ENCODE assay signal across 10 cellular contexts in genomic region chr7:35253182-35253679, GRCh38. TPM values are rescaled to one million over a fixed set of nuclear protein-coding genes. Genes with fewer than 3 reads are reported as not detected.
DNase-seq lines count a peak whose midpoint lies in the region; ATAC-seq, FAIRE-seq and TF ChIP-seq lines count a peak whose summit lies in the region.
"Had no signal": no experiment of that assay in that cellular context is flagged by ENCODE, and none has a peak within 500 bp of the region (broad histone marks: within the 10 kb centered on the region; RNA-seq: fewer than 3 reads in every experiment).

No MANE protein-coding gene starts in this region.

- no peak overlapping the region for H3K23ac ChIP-seq in trophoblast cell (ENCODE audit: low read length)

- TF ChIP-seq POLR2A in Peyer's patch (IDR thresholded peaks at IDR 0.05) = no peak

- H4K12ac ChIP-seq in trophoblast cell (ENCODE audit: low read depth, low read length) = peak overlapping the region; percentile 6

- H3K14ac ChIP-seq in trophoblast cell (ENCODE audit: low read length) = peak overlapping the region; percentile 26

- H2BK12ac ChIP-seq in trophoblast cell (ENCODE audit: low read length) = peak overlapping the region; percentile 33

- H3K79me1 ChIP-seq in trophoblast cell (ENCODE audit: low read length) = peaks cover 11% of the 10 kb centered on the region

- peak overlapping the region; percentile 88 for H3K4me2 ChIP-seq in trophoblast cell (ENCODE audit: low read length)

- peak overlapping the region; percentile 77 for H2AFZ ChIP-seq in trophoblast cell (ENCODE audit: insufficient read depth, low read length, poor library complexity)

- H3K36me3 ChIP-seq in Peyer's patch = no peaks in the 10 kb centered on the region
- H3K36me3 ChIP-seq in trophoblast cell (ENCODE audit: control insufficient read depth in 1 of 2, insufficient read depth in 2 of 2, low read length in 2 of 2) = no peaks in the 10 kb centered on the region

- H2BK120ac ChIP-seq in trophoblast cell (ENCODE audit: insufficient read depth, low read length, poor library complexity) = no peak overlapping the region

- H3K4me3 ChIP-seq in GM08714 (ENCODE audit: low read length) (peak overlapping the region; percentile 35), Peyer's patch (peak overlapping the region in 3 of 4 donors; percentile 35 to 52 (median 51)), foreskin fibroblast (ENCODE audit: low read depth in 1 of 2, low read length in 2 of 2) (peak overlapping the region; percentile 35 to 52), trophoblast cell (ENCODE audit: low read depth, low read length) (peak overlapping the region; percentile 75)

- peak overlapping the region; percentile 60 for H3K9ac ChIP-seq in trophoblast cell (ENCODE audit: low read length)

- no CpG with 5 or more reads among the region's 29 CpGs for WGBS in trophoblast cell (ENCODE audit: extremely low coverage, insufficient coverage, insufficient read length)

- no peak overlapping the region for H2AK5ac ChIP-seq in trophoblast cell (ENCODE audit: low read length)

- no peak for FAIRE-seq in RCC 7860 (lab: Jason Lieb, UNC)
- FAIRE-seq: endometrium had no signal

- ATAC-seq in HG03135 (IDR thresholded peaks at IDR 0.05; ENCODE audit: unreplicated experiment) (no peak), HG03108 (IDR thresholded peaks at IDR 0.05; ENCODE audit: unreplicated experiment) (no peak)

- peaks cover 0 to 66% of the 10 kb centered on the region in 2 donors for H3K27me3 ChIP-seq in Peyer's patch
- peaks cover 77% of the 10 kb centered on the region for H3K27me3 ChIP-seq in trophoblast cell (ENCODE audit: insufficient read depth, low read length)

- H3K27ac ChIP-seq in Peyer's patch (no peak overlapping the region), trophoblast cell (ENCODE audit: low read depth, low read length) (no peak overlapping the region)

- H3K9me3 ChIP-seq in Peyer's patch (peaks cover 0 to 3% (median 0%) of the 10 kb centered on the region in 4 donors), trophoblast cell (ENCODE audit: insufficient read depth, low read depth, low read length) (peaks cover 7% of the 10 kb centered on the region)

- no peak overlapping the region for H3K18ac ChIP-seq in trophoblast cell (ENCODE audit: low read length)

- peak overlapping the region; percentile 16 for H4K91ac ChIP-seq in trophoblast cell (ENCODE audit: low read depth, low read length)

- H3K79me2 ChIP-seq in trophoblast cell (ENCODE audit: control insufficient read depth, insufficient read depth, low read length, poor library complexity) = peaks cover 2% of the 10 kb centered on the region

- H3K4me1 ChIP-seq in Peyer's patch = peaks cover 0 to 25% (median 6%) of the 10 kb centered on the region in 4 donors
- peaks cover 7 to 33% of the 10 kb centered on the region in 2 experiments for H3K4me1 ChIP-seq in trophoblast cell (ENCODE audit: control insufficient read depth in 1 of 2, insufficient read depth in 2 of 2, low read length in 2 of 2)

- no peak overlapping the region for H3K4ac ChIP-seq in trophoblast cell (ENCODE audit: low read depth, low read length)

- TF ChIP-seq CTCF in Peyer's patch (IDR thresholded peaks at IDR 0.05) (no peak), foreskin fibroblast (IDR thresholded peaks at IDR 0.05; ENCODE audit: low read depth, low read length) (no peak)

- H2BK5ac ChIP-seq in trophoblast cell (ENCODE audit: low read depth, low read length, poor library complexity) = no peak overlapping the region

- DNase-seq in Peyer's patch (no peak), foreskin fibroblast (peak in 1 of 2 donors; percentile 17), trophoblast cell (peak in 1 of 2 donors; percentile 38), Kasumi-1 (lab: John Stamatoyannopoulos, UW) (no peak), RCC 7860 (ENCODE audit: low spot score) (no peak)
- DNase-seq: KG1 had no signal

- peak overlapping the region; percentile 77 for H4K8ac ChIP-seq in trophoblast cell (ENCODE audit: low read depth, low read length)

RNA-seq across cellular contexts. Expression of gene TBX20, which starts 0.7 kb away (rescaled TPM):
- total RNA-seq in Peyer's patch = not detected
- 8.2 and 8.9 TPM in 2 replicates for polyA plus RNA-seq in trophoblast cell (2013)
